9 cellular contexts compared by ENCODE assay signal in genomic region chr13:112580211-112580610, GRCh38.
"Had no signal": no experiment of that assay in that cellular context is flagged by ENCODE, and none has a peak within 500 bp of the region (broad histone marks: within the 10 kb centered on the region; RNA-seq: fewer than 3 reads in every experiment).

No MANE protein-coding gene starts in this region.

- FAIRE-seq: HepG2 had no signal

- H3K27ac ChIP-seq: GM23248, HL-60 had no signal

- H3K4me3 Mint-ChIP-seq: IgD-negative memory B cell had no signal

- H2AFZ ChIP-seq: GM23248 had no signal

- DNase-seq: GM23248, GOT3, H7, KG1 had no signal

- H3K36me3 ChIP-seq: HAP-1 had no signal

- H3K4me3 ChIP-seq: GM23248, HAP-1 had no signal

- ATAC-seq: HCT116, HepG2 had no signal

- H3K9ac ChIP-seq: GM23248 had no signal

- H3K27me3 Mint-ChIP-seq: IgD-negative memory B cell had no signal
